Comparison of ENCODE assay signal across 8 cellular contexts in the genomic region with DNA sequence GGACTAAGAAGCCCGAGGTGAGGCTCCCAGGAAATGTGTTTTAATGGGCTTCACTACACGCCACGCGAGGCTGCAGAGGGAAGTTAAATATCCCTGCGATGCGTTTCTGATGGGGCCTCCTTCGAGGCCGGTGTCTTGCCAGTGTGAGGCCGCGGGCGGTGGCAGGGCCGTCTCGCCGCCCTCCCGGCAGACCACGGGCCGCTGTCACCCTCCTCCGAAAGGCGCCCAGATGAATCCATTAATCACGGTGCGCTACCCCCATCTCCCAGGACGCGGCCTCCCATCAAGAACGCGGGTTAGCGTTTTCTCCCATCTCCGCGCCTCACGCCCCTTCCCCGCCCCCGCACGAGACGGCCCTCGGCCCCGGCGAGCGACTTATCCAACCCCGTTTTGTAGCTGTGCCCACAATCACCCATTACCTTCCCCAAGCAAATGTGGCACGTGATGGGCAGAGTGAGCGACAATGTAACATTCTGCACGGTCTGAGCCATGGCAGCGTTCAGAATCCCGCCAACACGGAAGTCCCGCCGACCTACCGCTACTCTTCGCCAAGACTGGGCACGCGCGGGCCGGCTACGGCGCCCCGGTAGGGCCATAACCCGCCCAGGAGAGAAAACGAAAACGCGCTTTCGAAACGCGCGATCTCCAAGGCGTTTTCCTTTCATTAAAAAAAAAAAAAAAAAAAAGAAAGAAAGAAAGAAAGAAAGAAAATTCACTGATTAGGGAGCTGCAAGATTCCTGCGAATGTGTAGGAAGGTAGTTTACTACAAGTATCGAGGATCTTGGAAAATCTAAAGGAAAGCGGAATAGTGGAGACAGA. TPM values are rescaled to one million over a fixed set of nuclear protein-coding genes. Genes with fewer than 3 reads are reported as not detected.
DNase-seq lines count a peak whose midpoint lies in the region; ATAC-seq and TF ChIP-seq lines count a peak whose summit lies in the region.

Gene OBI1, minus strand, starts transcription at position 526 of the 820 bp plus-strand sequence. Its CDS starts 35 bp downstream, at position 491.

- peak in 2 of 3 donors; percentile 11 to 29 for TF ChIP-seq POLR2A in spleen (IDR thresholded peaks at IDR 0.05)

- no peaks in the 10 kb centered on the region for H3K9me3 Mint-ChIP-seq in activated B cell treated with CpG ODN at 0.5 μM for 24 hours

- H3K4me1 Mint-ChIP-seq in activated B cell treated with CpG ODN at 0.5 μM for 24 hours = peaks cover 37% of the 10 kb centered on the region

- ATAC-seq in GM18907 (IDR thresholded peaks at IDR 0.05; ENCODE audit: unreplicated experiment) (peak; percentile 88), HG03139 (IDR thresholded peaks at IDR 0.05; ENCODE audit: unreplicated experiment) (peak; percentile 74), activated B cell treated with CpG ODN at 0.5 μM for 24 hours (ENCODE audit: low read depth) (peak; percentile 98)

- H3K36me3 Mint-ChIP-seq in activated B cell treated with CpG ODN at 0.5 μM for 24 hours (ENCODE audit: low read depth) = peaks cover 16% of the 10 kb centered on the region

- peaks cover 0 to 5% (median 0%) of the 10 kb centered on the region in 6 donors for H3K36me3 ChIP-seq in spleen

- H3K27me3 ChIP-seq in AG04450 (ENCODE audit: control insufficient read depth, insufficient read depth, low read length) (no peaks in the 10 kb centered on the region), spleen (replicated peaks in 1 of 7) (no peaks in the 10 kb centered on the region)

- peaks cover 7 to 47% (median 36%) of the 10 kb centered on the region in 6 donors for H3K4me1 ChIP-seq in spleen

- 0 to 1% (median 1%) methylated on average over 46 to 67 of the region's 67 CpGs for WGBS in spleen, 5 donors

- H3K4me3 ChIP-seq in AG04450 (ENCODE audit: low read depth, low read length) = peak within 1 kb of the TSS; percentile 94
- H3K4me3 ChIP-seq in spleen = peak within 1 kb of the TSS; percentile 68 to 99 (median 90)

- intact Hi-C loops in activated B cell treated with CpG ODN at 0.5 μM for 24 hours (cut with micrococcal nuclease) = loop anchor here (1.0 to 10.0 kb wide), 9 partner anchors 56 to 1666 kb away; partner anchors contain the start of genes CLN5, POU4F1, RBM26 and SLAIN1
- intact Hi-C loops in spleen (cut with DNase I; ENCODE audit: low total_unique reads) = no loop called here

- H3K9me3 ChIP-seq in AG04450 (ENCODE audit: control insufficient read depth, insufficient read depth, low read length) (peaks cover 4% of the 10 kb centered on the region; the same call in 1 of the 2 replicates), spleen (no peaks in the 10 kb centered on the region)

- CTCF ChIA-PET in AG04450 (lab: Charles Lee) (interaction anchor here (0.6 to 0.7 kb wide), 2 partner anchors 707 to 774 kb away, joined by 3 to 4 read pairs; no protein-coding TSS in a partner anchor), activated B cell treated with CpG ODN at 0.5 μM for 24 hours (lab: Charles Lee) (interaction anchor here (1.4 kb wide), 1 partner anchor 722 kb away, joined by 3 read pairs; no protein-coding TSS in a partner anchor)

- POLR2A ChIA-PET in AG04450 (lab: Yijun Ruan, JAX) (interaction anchor here (0.6 kb wide), 1 partner anchor 10 kb away, joined by 3 read pairs; no protein-coding TSS in a partner anchor), activated B cell treated with CpG ODN at 0.5 μM for 24 hours (lab: Charles Lee) (no interaction called here)

- H3K27me3 Mint-ChIP-seq in activated B cell treated with CpG ODN at 0.5 μM for 24 hours = no peaks in the 10 kb centered on the region

- DNase-seq in AG04450 (ENCODE audit: low read depth, low spot score) (peak; percentile 70), NCI-H2196 treated with DMSO at 0.1 percent for 48 hours (lab: John Stamatoyannopoulos, UW; ENCODE audit: unreplicated experiment) (peak; percentile 39), activated B cell treated with CpG ODN at 0.5 μM for 24 hours (peak; percentile 88), iris pigment epithelial cell (ENCODE audit: low read depth) (peak; percentile 93), spleen (peak; percentile 98)
- peak; percentile 91 for DNase-seq in central memory CD4-positive, alpha-beta T cell

- H3K27ac ChIP-seq in AG04450 (ENCODE audit: low read depth, low read length) = peak within 1 kb of the TSS; percentile 42
- peak within 1 kb of the TSS; percentile 14 to 87 (median 78) for H3K27ac ChIP-seq in spleen

- TF ChIP-seq CTCF in AG04450 (IDR thresholded peaks at IDR 0.05; ENCODE audit: low read depth, low read length) = no peak
- TF ChIP-seq CTCF in activated B cell treated with CpG ODN at 0.5 μM for 24 hours (IDR thresholded peaks at IDR 0.05) = no peak
- no peak for TF ChIP-seq CTCF in spleen (IDR thresholded peaks at IDR 0.05 in 8 of 11, conservative IDR thresholded peaks at IDR 0.05 in 3 of 11)

- peak within 1 kb of the TSS; percentile 92 for H3K27ac Mint-ChIP-seq in activated B cell treated with CpG ODN at 0.5 μM for 24 hours

- H3K4me3 Mint-ChIP-seq in activated B cell treated with CpG ODN at 0.5 μM for 24 hours = peak within 1 kb of the TSS; percentile 100

RNA-seq across cellular contexts. Expression of gene OBI1, which starts in this region (rescaled TPM):
- polyA plus RNA-seq in AG04450 (2011; rRNA removed) (9.4 and 13.6 TPM in 2 replicates), spleen (1 to 10 TPM; 4.1 to 7.0 (median 5.0) TPM)
- polyA minus RNA-seq in AG04450 (2011; rRNA and poly(A)+ RNA removed) = 9.4 and 13.3 TPM in 2 replicates
- total RNA-seq in activated B cell treated with CpG ODN at 0.5 μM for 24 hours (16.2 and 19.1 TPM in 2 replicates), spleen (10 to 100 TPM; 11.5 to 14.7 (median 12.9) TPM)

Comparison
In these comparisons a context has a peak if more than half of its experiments do, and no peak if none do; other contexts are left out.
1. Peak in every context shown above with its lines: DNase-seq, ATAC-seq, H3K4me3 ChIP-seq and H3K27ac ChIP-seq.
2. DNase-seq: peak in every context shown above with its lines; median percentile 98 in spleen; 93 in iris pigment epithelial cell; 91 in central memory CD4-positive, alpha-beta T cell; 88 in activated B cell treated with CpG ODN at 0.5 μM for 24 hours; 70 in AG04450; 39 in NCI-H2196 treated with DMSO at 0.1 percent for 48 hours.